ENCODE assay signal across 13 cellular contexts in the genomic region with DNA sequence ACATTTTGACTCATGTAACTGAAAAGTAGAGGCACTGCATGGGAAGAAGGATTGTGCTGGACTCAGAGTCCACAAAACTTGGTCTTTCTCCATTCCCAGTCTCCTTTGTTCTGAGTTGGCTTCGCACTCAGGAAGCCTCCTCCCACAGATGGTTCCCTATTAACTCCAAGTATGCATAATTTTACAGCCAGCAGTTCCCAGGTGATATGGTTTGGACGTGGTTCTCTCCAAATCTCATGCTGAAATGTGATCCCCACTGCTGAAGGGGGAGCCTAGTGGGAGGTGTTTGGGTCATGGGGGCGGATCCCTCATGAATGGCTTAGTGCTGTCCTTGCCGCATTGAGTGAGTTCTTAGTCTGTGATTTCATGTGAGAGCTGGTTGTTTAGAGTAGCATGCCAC.
A peak's percentile ranks its signal among the peaks of the same experiment; 100 is the strongest.
DNase-seq lines count a peak whose midpoint lies in the region; ATAC-seq and TF ChIP-seq lines count a peak whose summit lies in the region.
"Had no signal": no experiment of that assay in that cellular context is flagged by ENCODE, and none has a peak within 500 bp of the region (broad histone marks: within the 10 kb centered on the region; RNA-seq: fewer than 3 reads in every experiment).

No MANE protein-coding gene starts in this region.

- no peak overlapping the region for H3K4me3 ChIP-seq in cardiac fibroblast (replicated peaks in 1 of 2; ENCODE audit: low read depth in 2 of 2, low read length in 2 of 2)
- H3K4me3 ChIP-seq in lower lobe of right lung: no peak overlapping the region
- H3K4me3 ChIP-seq in subcutaneous abdominal adipose tissue (ENCODE audit: low read depth in 1 of 5, low read length in 5 of 5): peak overlapping the region in 4 of 5 donors; percentile 12 to 27 (median 16)
- H3K4me3 ChIP-seq: MG63, PC-9, smooth muscle cell had no signal

- H3K4me1 ChIP-seq in lower lobe of right lung: peaks cover 19% of the 10 kb centered on the region
- H3K4me1 ChIP-seq in subcutaneous abdominal adipose tissue (ENCODE audit: control insufficient read depth in 5 of 5, insufficient read depth in 5 of 5, low read length in 5 of 5): peaks cover 14 to 60% (median 58%) of the 10 kb centered on the region in 5 donors

- peak; percentile 46 to 55 for ATAC-seq in lower lobe of right lung
- no peak for ATAC-seq in GM21576 (IDR thresholded peaks at IDR 0.05; ENCODE audit: unreplicated experiment)

- intact Hi-C loops in lower lobe of right lung (cut with DNase I): no loop called here

- H3K27ac ChIP-seq in lower lobe of right lung (no peak overlapping the region), subcutaneous abdominal adipose tissue (ENCODE audit: low read depth, low read length) (peak overlapping the region; percentile 38)
- H3K27ac ChIP-seq: PC-9 had no signal

- DNase-seq in NCI-H2171 treated with DMSO at 0.1 percent for 48 hours (lab: John Stamatoyannopoulos, UW) (peak; percentile 24), NCI-H2171 (lab: John Stamatoyannopoulos, UW) (no peak), cardiac fibroblast (ENCODE audit: low read depth in 2 of 2) (peak; percentile 43 to 82), lower lobe of right lung (no peak), HCEC 1CT (no peak), pons (ENCODE audit: low spot score) (no peak)
- DNase-seq: COR-L47, H9, MG63, PC-9 had no signal

- H3K9me3 ChIP-seq in lower lobe of right lung (no peaks in the 10 kb centered on the region), subcutaneous abdominal adipose tissue (ENCODE audit: control insufficient read depth in 5 of 5, low read length in 5 of 5) (no peaks in the 10 kb centered on the region)

- no peaks in the 10 kb centered on the region for H3K36me3 ChIP-seq in lower lobe of right lung
- H3K36me3 ChIP-seq in subcutaneous abdominal adipose tissue (ENCODE audit: control insufficient read depth in 5 of 5, insufficient read depth in 5 of 5, low read length in 5 of 5): no peaks in the 10 kb centered on the region
- H3K36me3 ChIP-seq: MG63 had no signal

- H3K9ac ChIP-seq in subcutaneous abdominal adipose tissue (ENCODE audit: low read length in 5 of 5): peak overlapping the region in 1 of 5 donors; percentile 29

- H3K27me3 ChIP-seq in lower lobe of right lung (ENCODE audit: low read depth) (peaks cover 3% of the 10 kb centered on the region), subcutaneous abdominal adipose tissue (ENCODE audit: control insufficient read depth in 5 of 5, insufficient read depth in 4 of 5, low read length in 5 of 5) (no peaks in the 10 kb centered on the region)
- H3K27me3 ChIP-seq: MG63 had no signal

- TF ChIP-seq CTCF in cardiac fibroblast (IDR thresholded peaks at IDR 0.05; ENCODE audit: low read depth, low read length) (no peak), lower lobe of right lung (IDR thresholded peaks at IDR 0.05) (no peak)

Comparison
In these comparisons a context has a peak if more than half of its experiments do, and no peak if none do; other contexts are left out.
1. DNase-seq: peak in NCI-H2171 treated with DMSO at 0.1 percent for 48 hours (single experiment) and cardiac fibroblast (2 of 2); none in NCI-H2171 (single experiment), lower lobe of right lung (single experiment), HCEC 1CT (single experiment) and pons (single experiment).
2. H3K4me3 ChIP-seq: peak in subcutaneous abdominal adipose tissue (4 of 5); none in cardiac fibroblast (0 of 2) and lower lobe of right lung (single experiment).